29 cellular contexts compared by ENCODE assay signal in the genomic region with DNA sequence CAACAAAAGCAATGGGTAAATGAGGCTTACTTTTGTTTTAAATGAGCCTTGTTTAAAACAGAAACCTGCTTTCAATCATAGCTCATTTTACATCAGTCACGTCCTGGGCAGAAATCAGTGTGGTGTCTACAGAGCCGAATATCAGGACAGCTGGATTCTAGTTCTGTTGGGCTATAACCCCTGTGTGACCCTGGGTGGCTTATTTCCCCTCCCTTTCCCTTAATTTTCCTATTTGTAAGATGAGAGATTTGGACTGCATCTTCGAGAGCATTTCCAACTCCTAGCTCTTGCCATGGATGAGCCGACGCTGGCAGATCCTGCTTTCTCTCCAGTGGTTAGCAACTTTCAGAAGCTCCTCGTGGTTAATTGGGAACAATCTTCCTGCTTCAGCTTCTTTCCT.
"Had no signal": no experiment of that assay in that cellular context is flagged by ENCODE, and none has a peak within 500 bp of the region (broad histone marks: within the 10 kb centered on the region; RNA-seq: fewer than 3 reads in every experiment).

No MANE protein-coding gene starts in this region.

- H3K27ac ChIP-seq: esophagus muscularis mucosa, gastroesophageal sphincter, sigmoid colon, thyroid gland, upper lobe of left lung had no signal

- H3K27me3 ChIP-seq: esophagus muscularis mucosa, gastroesophageal sphincter, sigmoid colon, thyroid gland, upper lobe of left lung had no signal

- H3K4me1 Mint-ChIP-seq: activated CD4-positive, alpha-beta T cell treated with anti-CD3 and anti-CD28 coated beads for 36 hours; activated CD8-positive, alpha-beta memory T cell treated with anti-CD3 and anti-CD28 coated beads, Interleukin-2, amount 10 ng/mL, durations not matched to agents 7 days and 5 days; activated naive CD4-positive, alpha-beta T cell treated with anti-CD3 and anti-CD28 coated beads, Interleukin-2, amount 50 U/mL, for 24 hours; mesothelial cell of epicardium; stimulated activated naive CD8-positive, alpha-beta T cell treated with anti-CD3 and anti-CD28 coated beads, Interleukin-15, amount 100 ng/mL, for 72 hours had no signal

- H3K27ac Mint-ChIP-seq: activated B cell treated with CpG ODN at 0.5 μM for 24 hours; activated CD4-positive, alpha-beta T cell treated with anti-CD3 and anti-CD28 coated beads for 36 hours; activated CD8-positive, alpha-beta memory T cell treated with anti-CD3 and anti-CD28 coated beads, Interleukin-2, amount 10 ng/mL, durations not matched to agents 7 days and 5 days; activated CD8-positive, alpha-beta T cell treated with anti-CD3 and anti-CD28 coated beads, Interleukin-2, amount 10 ng/mL, durations not matched to agents 7 days and 5 days; activated naive CD4-positive, alpha-beta T cell treated with anti-CD3 and anti-CD28 coated beads, Interleukin-2, amount 50 U/mL, for 24 hours; activated naive CD8-positive, alpha-beta T cell treated with anti-CD3 and anti-CD28 coated beads, Interleukin-2, amount 50 U/mL, for 24 hours; activated T-helper 2 cell treated with anti-CD3 and anti-CD28 coated beads, Interferon-gamma antibody, Interleukin-2, Interleukin-4, amounts not matched to agents 10 μg/mL and 5 μg/mL and 100 μg/mL, durations not matched to agents 14 hours and 24 hours and 36 hours; dendritic cell treated with granulocyte-macrophage colony-stimulating factor and Interleukin-4, amounts not matched to agents 40 ng/mL and 50 ng/mL, for 4 days; mesothelial cell of epicardium; naive B cell; stimulated activated memory B cell treated with anti-CD40 and anti-IgM and Interleukin-4, amounts not matched to agents 10 μg/mL and 1 μg/mL and 100 μg/mL, for 72 hours; stimulated activated naive CD8-positive, alpha-beta T cell treated with anti-CD3 and anti-CD28 coated beads, Interleukin-15, amount 100 ng/mL, for 72 hours; T-helper 2 cell treated with Interferon-gamma antibody and Interleukin-4, amounts not matched to agents 5 μg/mL and 100 μg/mL, for 36 hours had no signal

- H3K4me3 ChIP-seq: esophagus muscularis mucosa, gastroesophageal sphincter, sigmoid colon, smooth muscle cell, thyroid gland, upper lobe of left lung had no signal

- H3K4me2 ChIP-seq: smooth muscle cell had no signal

- H3K36me3 ChIP-seq: esophagus muscularis mucosa, gastroesophageal sphincter, sigmoid colon, thyroid gland, upper lobe of left lung had no signal

- H3K4me1 ChIP-seq: esophagus muscularis mucosa, gastroesophageal sphincter, sigmoid colon, thyroid gland, upper lobe of left lung had no signal

- H3K4me3 Mint-ChIP-seq: activated B cell treated with CpG ODN at 0.5 μM for 24 hours; activated CD4-positive, alpha-beta T cell treated with anti-CD3 and anti-CD28 coated beads for 36 hours; activated CD8-positive, alpha-beta memory T cell treated with anti-CD3 and anti-CD28 coated beads, Interleukin-2, amount 10 ng/mL, durations not matched to agents 7 days and 5 days; activated CD8-positive, alpha-beta T cell treated with anti-CD3 and anti-CD28 coated beads, Interleukin-2, amount 10 ng/mL, durations not matched to agents 7 days and 5 days; activated naive CD4-positive, alpha-beta T cell treated with anti-CD3 and anti-CD28 coated beads, Interleukin-2, amount 50 U/mL, for 24 hours; activated naive CD8-positive, alpha-beta T cell treated with anti-CD3 and anti-CD28 coated beads, Interleukin-2, amount 50 U/mL, for 24 hours; dendritic cell treated with granulocyte-macrophage colony-stimulating factor and Interleukin-4, amounts not matched to agents 40 ng/mL and 50 ng/mL, for 4 days; mesothelial cell of epicardium; naive B cell; stimulated activated memory B cell treated with anti-CD40 and anti-IgM and Interleukin-4, amounts not matched to agents 10 μg/mL and 1 μg/mL and 100 μg/mL, for 72 hours; stimulated activated naive CD8-positive, alpha-beta T cell treated with anti-CD3 and anti-CD28 coated beads, Interleukin-15, amount 100 ng/mL, for 72 hours; T-helper 2 cell treated with Interferon-gamma antibody and Interleukin-4, amounts not matched to agents 5 μg/mL and 100 μg/mL, for 36 hours had no signal

- H3K9me3 ChIP-seq: esophagus muscularis mucosa, gastroesophageal sphincter, sigmoid colon, thyroid gland, upper lobe of left lung had no signal

- H3K36me3 Mint-ChIP-seq: activated CD8-positive, alpha-beta memory T cell treated with anti-CD3 and anti-CD28 coated beads, Interleukin-2, amount 10 ng/mL, durations not matched to agents 7 days and 5 days; activated naive CD4-positive, alpha-beta T cell treated with anti-CD3 and anti-CD28 coated beads, Interleukin-2, amount 50 U/mL, for 24 hours; mesothelial cell of epicardium had no signal

- H3K9me3 Mint-ChIP-seq: activated naive CD4-positive, alpha-beta T cell treated with anti-CD3 and anti-CD28 coated beads, Interleukin-2, amount 50 U/mL, for 24 hours; activated T-helper 2 cell treated with anti-CD3 and anti-CD28 coated beads, Interferon-gamma antibody, Interleukin-2, Interleukin-4, amounts not matched to agents 10 μg/mL and 5 μg/mL and 100 μg/mL, durations not matched to agents 14 hours and 24 hours and 36 hours had no signal

- ATAC-seq: activated CD4-positive, alpha-beta T cell treated with anti-CD3 and anti-CD28 coated beads for 36 hours; activated CD8-positive, alpha-beta memory T cell treated with anti-CD3 and anti-CD28 coated beads, Interleukin-2, amount 10 ng/mL, durations not matched to agents 7 days and 5 days; activated CD8-positive, alpha-beta T cell treated with anti-CD3 and anti-CD28 coated beads, Interleukin-2, amount 10 ng/mL, durations not matched to agents 7 days and 5 days; gastroesophageal sphincter; stimulated activated memory B cell treated with anti-CD40 and anti-IgM and Interleukin-4, amounts not matched to agents 10 μg/mL and 1 μg/mL and 100 μg/mL, for 72 hours; stimulated activated naive CD8-positive, alpha-beta T cell treated with anti-CD3 and anti-CD28 coated beads, Interleukin-15, amount 100 ng/mL, for 72 hours had no signal

- DNase-seq: activated B cell treated with CpG ODN at 0.5 μM for 24 hours; activated CD4-positive, alpha-beta T cell treated with anti-CD3 and anti-CD28 coated beads for 36 hours; activated CD8-positive, alpha-beta memory T cell treated with anti-CD3 and anti-CD28 coated beads, Interleukin-2, amount 10 ng/mL, durations not matched to agents 7 days and 5 days; activated CD8-positive, alpha-beta T cell treated with anti-CD3 and anti-CD28 coated beads, Interleukin-2, amount 10 ng/mL, durations not matched to agents 7 days and 5 days; activated naive CD8-positive, alpha-beta T cell treated with anti-CD3 and anti-CD28 coated beads, Interleukin-2, amount 50 U/mL, for 24 hours; activated T-cell treated with anti-CD3 and anti-CD28 coated beads, Interleukin-2, amount 50 U/mL, for 48 hours; amygdala; central memory CD4-positive, alpha-beta T cell; hippocampal formation; left cardiac atrium; naive B cell; sigmoid colon; stimulated activated CD4-positive, alpha-beta T cell treated with anti-CD3 and anti-CD28 coated beads, Interleukin-1b, Interleukin-23, amount 100 ng/mL, for 48 hours; stimulated activated CD4-positive, alpha-beta T cell treated with anti-CD3 and anti-CD28 coated beads, Interleukin-4, amount 100 ng/mL, for 4 hours; stimulated activated CD8-positive, alpha-beta memory T cell treated with anti-CD3 and anti-CD28 coated beads, Interleukin-4, amount 100 ng/mL, for 48 hours; stimulated activated naive CD8-positive, alpha-beta T cell treated with anti-CD3 and anti-CD28 coated beads, Interleukin-15, amount 100 ng/mL, for 72 hours; substantia nigra; T-helper 1 cell; thyroid gland; upper lobe of left lung had no signal

- H3K27me3 Mint-ChIP-seq: activated B cell treated with CpG ODN at 0.5 μM for 24 hours; activated CD4-positive, alpha-beta T cell treated with anti-CD3 and anti-CD28 coated beads for 36 hours; activated CD8-positive, alpha-beta memory T cell treated with anti-CD3 and anti-CD28 coated beads, Interleukin-2, amount 10 ng/mL, durations not matched to agents 7 days and 5 days; activated naive CD4-positive, alpha-beta T cell treated with anti-CD3 and anti-CD28 coated beads, Interleukin-2, amount 50 U/mL, for 24 hours; activated naive CD8-positive, alpha-beta T cell treated with anti-CD3 and anti-CD28 coated beads, Interleukin-2, amount 50 U/mL, for 24 hours; naive B cell; stimulated activated memory B cell treated with anti-CD40 and anti-IgM and Interleukin-4, amounts not matched to agents 10 μg/mL and 1 μg/mL and 100 μg/mL, for 72 hours; stimulated activated naive CD8-positive, alpha-beta T cell treated with anti-CD3 and anti-CD28 coated beads, Interleukin-15, amount 100 ng/mL, for 72 hours had no signal
